ENCODE assay signal across 8 cellular contexts in the genomic region with DNA sequence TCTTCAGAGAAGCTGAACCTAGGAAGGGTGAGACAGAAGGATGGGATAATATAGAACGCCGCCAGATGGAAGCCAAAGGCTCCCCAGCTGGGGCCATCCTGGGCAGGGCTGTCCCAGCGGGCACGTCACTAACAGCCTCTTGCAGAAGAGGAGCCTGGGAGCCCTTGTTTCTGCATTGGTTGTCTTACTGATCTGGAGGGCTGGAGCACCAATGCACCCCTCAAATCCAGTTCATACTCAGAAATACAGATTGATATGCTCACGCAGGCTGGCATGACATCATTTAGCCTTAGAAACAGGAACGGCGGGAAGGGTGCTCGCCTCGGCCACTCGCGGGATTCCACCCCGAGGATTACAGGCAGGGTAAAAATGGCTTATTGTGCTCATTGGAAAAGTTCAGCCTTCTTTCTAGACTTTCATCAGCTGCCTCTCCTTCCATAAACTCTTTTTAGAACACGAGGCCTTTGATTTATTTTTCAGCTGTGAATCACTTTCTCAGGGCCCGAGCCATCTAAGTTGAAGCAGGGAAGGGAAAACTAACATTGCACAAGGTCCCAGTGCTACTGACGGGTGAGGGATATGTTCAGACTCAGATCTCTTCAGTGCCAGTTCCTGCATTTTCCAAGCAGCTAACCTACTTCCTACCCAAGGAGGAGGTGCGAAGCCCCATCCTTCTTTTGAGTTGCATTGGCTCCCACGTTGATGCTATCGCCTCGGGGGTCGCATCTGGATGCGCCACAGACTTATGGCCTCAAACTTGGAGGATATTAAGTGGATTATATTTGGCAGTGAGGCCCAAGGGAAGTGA.
A peak's percentile ranks its signal among the peaks of the same experiment; 100 is the strongest.
DNase-seq lines count a peak whose midpoint lies in the region; ATAC-seq and TF ChIP-seq lines count a peak whose summit lies in the region.

No MANE protein-coding gene starts in this region.

- no peaks in the 10 kb centered on the region for H3K36me3 ChIP-seq in OCI-LY3 (replicated peaks; ENCODE audit: low read depth, low read length)
- no peaks in the 10 kb centered on the region for H3K36me3 ChIP-seq in endodermal cell (ENCODE audit: control insufficient read depth, insufficient read depth, low read length)

- no peak overlapping the region for H3K9ac ChIP-seq in OCI-LY3 (ENCODE audit: low read length)
- no peak overlapping the region for H3K9ac ChIP-seq in endodermal cell (ENCODE audit: extremely low read depth, low read length, poor library complexity, severe bottlenecking)

- H3K4me2 ChIP-seq in OCI-LY3 (ENCODE audit: low read length), result peak overlapping the region; percentile 84

- CTCF ChIA-PET in CD4-positive, alpha-beta T cell (lab: Charles Lee), result interaction anchor here (2.4 to 4.5 kb wide), 3 partner anchors 11 to 193 kb away, joined by 8 to 47 read pairs (median 23); no protein-coding TSS in a partner anchor

- peak overlapping the region; percentile 94 for H3K27ac Mint-ChIP-seq in CD4-positive, alpha-beta T cell
- no peak overlapping the region for H3K27ac Mint-ChIP-seq in endodermal cell

- H3K27ac ChIP-seq in CD4-positive, alpha-beta T cell (ENCODE audit: low read depth, low read length), result peak overlapping the region; percentile 93
- H3K27ac ChIP-seq in OCI-LY3 (ENCODE audit: low read length) (no peak overlapping the region), endodermal cell (ENCODE audit: low read depth, low read length) (peak overlapping the region; percentile 10)

- no peaks in the 10 kb centered on the region for H4K20me1 ChIP-seq in OCI-LY3 (ENCODE audit: insufficient read depth, low read length)

- no peaks in the 10 kb centered on the region for H3K27me3 ChIP-seq in CD4-positive, alpha-beta T cell (ENCODE audit: control insufficient read depth, insufficient read depth, low read length)
- peaks cover 36% of the 10 kb centered on the region for H3K27me3 ChIP-seq in OCI-LY3 (ENCODE audit: low read depth, low read length)
- H3K27me3 ChIP-seq in endodermal cell (ENCODE audit: control insufficient read depth, insufficient read depth, low read length, poor library complexity, severe bottlenecking), result no peaks in the 10 kb centered on the region

- no peaks in the 10 kb centered on the region for H3K9me3 Mint-ChIP-seq in CD4-positive, alpha-beta T cell
- H3K9me3 Mint-ChIP-seq in endodermal cell, result no peaks in the 10 kb centered on the region

- H3K9me3 ChIP-seq in CD4-positive, alpha-beta T cell (ENCODE audit: control insufficient read depth, low read length), result no peaks in the 10 kb centered on the region
- H3K9me3 ChIP-seq in OCI-LY3 (ENCODE audit: insufficient read depth, low read length) (no peaks in the 10 kb centered on the region), endodermal cell (ENCODE audit: control insufficient read depth, low read length) (no peaks in the 10 kb centered on the region)

- intact Hi-C loops in CD4-positive, alpha-beta T cell (cut with DNase I, micrococcal nuclease), result loop anchor here (5.0 to 10.0 kb wide), 3 partner anchors 87 to 1073 kb away; partner anchors contain the start of genes JARID2 (in 1 of the 2) and MYLIP (in 1 of the 2)

- no peak overlapping the region for H2AFZ ChIP-seq in OCI-LY3 (ENCODE audit: low read depth, low read length)

- H3K79me2 ChIP-seq in OCI-LY3 (ENCODE audit: low read length), result no peaks in the 10 kb centered on the region

- H3K4me1 ChIP-seq in OCI-LY3 (ENCODE audit: low read length) (peaks cover 16% of the 10 kb centered on the region), endodermal cell (ENCODE audit: control insufficient read depth, insufficient read depth, low read length) (peaks cover 9% of the 10 kb centered on the region)

- no peak for TF ChIP-seq CTCF in CD4-positive, alpha-beta T cell (IDR thresholded peaks at IDR 0.05)
- TF ChIP-seq CTCF in OCI-LY3 (IDR thresholded peaks at IDR 0.05; ENCODE audit: low read depth, low read length) (no peak), endodermal cell (conservative IDR thresholded peaks at IDR 0.05) (no peak), omental fat pad (IDR thresholded peaks at IDR 0.05) (no peak)

- peak overlapping the region; percentile 59 for H3K4me3 ChIP-seq in OCI-LY3 (ENCODE audit: low read length)
- no peak overlapping the region for H3K4me3 ChIP-seq in endodermal cell (ENCODE audit: low read length)

- peaks cover 5% of the 10 kb centered on the region for H3K36me3 Mint-ChIP-seq in CD4-positive, alpha-beta T cell (ENCODE audit: low read depth)
- peaks cover 1% of the 10 kb centered on the region for H3K36me3 Mint-ChIP-seq in endodermal cell (ENCODE audit: low read depth)

- no peaks in the 10 kb centered on the region for H3K27me3 Mint-ChIP-seq in CD4-positive, alpha-beta T cell
- no peaks in the 10 kb centered on the region for H3K27me3 Mint-ChIP-seq in endodermal cell (ENCODE audit: insufficient read depth)

- no peak for DNase-seq in CD4-positive, alpha-beta T cell
- DNase-seq in endodermal cell (no peak), omental fat pad (ENCODE audit: low spot score) (no peak), ecto neural progenitor cell (ENCODE audit: low spot score) (no peak), DMS114 treated with DMSO at 0.1 percent for 48 hours (lab: John Stamatoyannopoulos, UW; ENCODE audit: unreplicated experiment) (no peak), NCI-H2081 treated with DMSO at 0.1 percent for 48 hours (lab: John Stamatoyannopoulos, UW) (no peak)

- H3K4me1 Mint-ChIP-seq in CD4-positive, alpha-beta T cell (ENCODE audit: low read depth), result peaks cover 80% of the 10 kb centered on the region
- peaks cover 25% of the 10 kb centered on the region for H3K4me1 Mint-ChIP-seq in endodermal cell

- H3K4me3 Mint-ChIP-seq in CD4-positive, alpha-beta T cell, result peak overlapping the region; percentile 70
- no peak overlapping the region for H3K4me3 Mint-ChIP-seq in endodermal cell

- WGBS in endodermal cell (ENCODE audit: insufficient coverage in 1 of 2, insufficient read length in 1 of 2), 2 experiments, result 92 to 93% methylated on average over 13 to 21 of the region's 21 CpGs

- ATAC-seq in CD4-positive, alpha-beta T cell (ENCODE audit: poor library complexity), result no peak
- ATAC-seq in omental fat pad (ENCODE audit: low FRiP score) (peak; percentile 3), GM18520 (IDR thresholded peaks at IDR 0.05; ENCODE audit: unreplicated experiment) (no peak)

- POLR2A ChIA-PET in CD4-positive, alpha-beta T cell (lab: Charles Lee), result interaction anchor here (0.6 to 2.0 kb wide), 7 partner anchors 11 to 442 kb away, joined by 3 to 9 read pairs (median 4); partner anchors contain the start of gene MYLIP
